Comparison of ENCODE assay signal across 1 cellular context in the genomic region with DNA sequence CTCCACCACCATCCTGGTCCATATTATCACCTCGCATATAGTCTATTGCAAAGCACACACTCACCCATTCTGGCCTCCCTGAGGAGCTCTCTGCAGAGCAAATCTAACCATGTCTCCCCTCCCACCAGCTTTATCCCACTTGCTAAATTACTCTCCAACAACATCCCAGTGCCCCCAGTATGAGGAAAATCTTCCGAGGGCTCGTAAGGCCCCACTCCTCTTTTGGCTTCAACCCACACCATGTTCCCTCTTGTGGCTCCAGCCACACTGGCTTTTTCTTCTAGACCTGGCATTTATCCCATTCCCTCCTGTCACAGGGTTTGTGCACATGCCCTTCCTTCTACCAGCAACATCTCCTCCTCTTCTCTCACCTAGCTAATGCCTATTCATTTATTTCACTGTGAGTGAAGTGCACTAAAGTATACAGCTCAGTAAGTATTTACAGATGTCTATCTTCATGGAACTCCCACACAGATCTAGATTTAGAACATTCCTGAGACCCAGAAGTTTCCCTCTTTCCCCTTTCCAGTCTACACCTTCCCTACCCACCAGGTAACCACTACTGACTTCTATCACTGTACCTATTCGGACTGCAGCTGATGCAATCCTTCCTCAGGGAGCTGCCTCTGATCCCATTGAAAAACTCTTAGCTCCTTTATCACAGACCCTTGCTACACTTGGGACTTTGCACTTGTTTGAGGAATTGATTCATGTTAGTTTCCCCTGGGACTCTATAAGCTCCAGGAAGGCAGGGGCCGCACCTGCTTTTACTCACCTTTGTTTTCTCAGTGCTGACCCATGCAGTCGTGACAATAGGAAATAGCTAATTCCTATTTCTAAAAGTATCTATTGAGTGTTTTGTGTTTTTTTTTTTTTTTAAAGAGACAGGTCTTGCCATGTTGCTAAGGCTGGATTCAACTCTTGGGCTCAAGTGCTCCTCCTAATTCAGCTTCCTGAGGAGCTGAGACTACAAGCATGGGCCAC.
TF ChIP-seq lines count a peak whose summit lies in the region.

No MANE protein-coding gene starts in this region.

TF ChIP-seq in HepG2, 621 proteins besides CTCF, POLR2A, EP300 and RAD21 (continued from another document and continues in another):
- TF ChIP-seq, protein P1, sequence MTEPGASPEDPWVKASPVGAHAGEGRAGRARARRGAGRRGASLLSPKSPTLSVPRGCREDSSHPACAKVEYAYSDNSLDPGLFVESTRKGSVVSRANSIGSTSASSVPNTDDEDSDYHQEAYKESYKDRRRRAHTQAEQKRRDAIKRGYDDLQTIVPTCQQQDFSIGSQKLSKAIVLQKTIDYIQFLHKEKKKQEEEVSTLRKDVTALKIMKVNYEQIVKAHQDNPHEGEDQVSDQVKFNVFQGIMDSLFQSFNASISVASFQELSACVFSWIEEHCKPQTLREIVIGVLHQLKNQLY (CRISPR knock-in tag; IDR thresholded peaks at IDR 0.05): 0 out of 2 replicates have a peak, but pooled peaks have one; percentile 41
- TF ChIP-seq NFIC (IDR thresholded peaks at IDR 0.05; ENCODE audit: low read length): peak; percentile 40; the same call in 1 of the 2 replicates
- TF ChIP-seq, protein P2, sequence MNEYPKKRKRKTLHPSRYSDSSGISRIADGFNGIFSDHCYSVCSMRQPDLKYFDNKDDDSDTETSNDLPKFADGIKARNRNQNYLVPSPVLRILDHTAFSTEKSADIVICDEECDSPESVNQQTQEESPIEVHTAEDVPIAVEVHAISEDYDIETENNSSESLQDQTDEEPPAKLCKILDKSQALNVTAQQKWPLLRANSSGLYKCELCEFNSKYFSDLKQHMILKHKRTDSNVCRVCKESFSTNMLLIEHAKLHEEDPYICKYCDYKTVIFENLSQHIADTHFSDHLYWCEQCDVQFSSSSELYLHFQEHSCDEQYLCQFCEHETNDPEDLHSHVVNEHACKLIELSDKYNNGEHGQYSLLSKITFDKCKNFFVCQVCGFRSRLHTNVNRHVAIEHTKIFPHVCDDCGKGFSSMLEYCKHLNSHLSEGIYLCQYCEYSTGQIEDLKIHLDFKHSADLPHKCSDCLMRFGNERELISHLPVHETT (CRISPR knock-in tag; conservative IDR thresholded peaks at IDR 0.05): no peak
- TF ChIP-seq, protein P3, sequence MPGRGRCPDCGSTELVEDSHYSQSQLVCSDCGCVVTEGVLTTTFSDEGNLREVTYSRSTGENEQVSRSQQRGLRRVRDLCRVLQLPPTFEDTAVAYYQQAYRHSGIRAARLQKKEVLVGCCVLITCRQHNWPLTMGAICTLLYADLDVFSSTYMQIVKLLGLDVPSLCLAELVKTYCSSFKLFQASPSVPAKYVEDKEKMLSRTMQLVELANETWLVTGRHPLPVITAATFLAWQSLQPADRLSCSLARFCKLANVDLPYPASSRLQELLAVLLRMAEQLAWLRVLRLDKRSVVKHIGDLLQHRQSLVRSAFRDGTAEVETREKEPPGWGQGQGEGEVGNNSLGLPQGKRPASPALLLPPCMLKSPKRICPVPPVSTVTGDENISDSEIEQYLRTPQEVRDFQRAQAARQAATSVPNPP (CRISPR knock-in tag; IDR thresholded peaks at IDR 0.05): 0 out of 2 replicates have a peak, but pooled peaks have one; percentile 44
- TF ChIP-seq, protein P4, sequence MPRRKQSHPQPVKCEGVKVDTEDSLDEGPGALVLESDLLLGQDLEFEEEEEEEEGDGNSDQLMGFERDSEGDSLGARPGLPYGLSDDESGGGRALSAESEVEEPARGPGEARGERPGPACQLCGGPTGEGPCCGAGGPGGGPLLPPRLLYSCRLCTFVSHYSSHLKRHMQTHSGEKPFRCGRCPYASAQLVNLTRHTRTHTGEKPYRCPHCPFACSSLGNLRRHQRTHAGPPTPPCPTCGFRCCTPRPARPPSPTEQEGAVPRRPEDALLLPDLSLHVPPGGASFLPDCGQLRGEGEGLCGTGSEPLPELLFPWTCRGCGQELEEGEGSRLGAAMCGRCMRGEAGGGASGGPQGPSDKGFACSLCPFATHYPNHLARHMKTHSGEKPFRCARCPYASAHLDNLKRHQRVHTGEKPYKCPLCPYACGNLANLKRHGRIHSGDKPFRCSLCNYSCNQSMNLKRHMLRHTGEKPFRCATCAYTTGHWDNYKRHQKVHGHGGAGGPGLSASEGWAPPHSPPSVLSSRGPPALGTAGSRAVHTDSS (CRISPR knock-in tag; conservative IDR thresholded peaks at IDR 0.05): no peak
- no peak for TF ChIP-seq ARHGAP35 (CRISPR knock-in tag; IDR thresholded peaks at IDR 0.05; ENCODE audit: borderline replicate concordance)
- TF ChIP-seq SCMH1 (CRISPR knock-in tag; IDR thresholded peaks at IDR 0.05; ENCODE audit: borderline replicate concordance): no peak
- TF ChIP-seq TAF1 (CRISPR knock-in tag; IDR thresholded peaks at IDR 0.05): no peak
- no peak for TF ChIP-seq ZNF546 (CRISPR knock-in tag; conservative IDR thresholded peaks at IDR 0.05)
- no peak for TF ChIP-seq CREB1 (IDR thresholded peaks at IDR 0.05)
- peak; percentile 83 for TF ChIP-seq CREB1 (CRISPR knock-in tag; IDR thresholded peaks at IDR 0.05)
- peak; percentile 41; the same call in 1 of the 2 replicates for TF ChIP-seq ERF (CRISPR knock-in tag; IDR thresholded peaks at IDR 0.05)
- TF ChIP-seq ATF7 (IDR thresholded peaks at IDR 0.05): 0 out of 2 replicates have a peak, but pooled peaks have one; percentile 29
- TF ChIP-seq ATF7 (CRISPR knock-in tag; IDR thresholded peaks at IDR 0.05): no peak
- no peak for TF ChIP-seq MLLT10 (CRISPR knock-in tag; IDR thresholded peaks at IDR 0.05)
- TF ChIP-seq KDM4B (CRISPR knock-in tag; IDR thresholded peaks at IDR 0.05): no peak; the same call in 1 of the 2 replicates
- TF ChIP-seq ZNF703 (CRISPR knock-in tag; IDR thresholded peaks at IDR 0.05; ENCODE audit: borderline replicate concordance): no peak
- no peak for TF ChIP-seq MED13 (CRISPR knock-in tag; IDR thresholded peaks at IDR 0.05)
- TF ChIP-seq ZNF83 (CRISPR knock-in tag; IDR thresholded peaks at IDR 0.05; ENCODE audit: borderline replicate concordance): no peak
- no peak for TF ChIP-seq MYNN (CRISPR knock-in tag; IDR thresholded peaks at IDR 0.05; ENCODE audit: low read depth)
- no peak for TF ChIP-seq NRL (CRISPR knock-in tag; IDR thresholded peaks at IDR 0.05; ENCODE audit: borderline replicate concordance)
- TF ChIP-seq, protein P5, sequence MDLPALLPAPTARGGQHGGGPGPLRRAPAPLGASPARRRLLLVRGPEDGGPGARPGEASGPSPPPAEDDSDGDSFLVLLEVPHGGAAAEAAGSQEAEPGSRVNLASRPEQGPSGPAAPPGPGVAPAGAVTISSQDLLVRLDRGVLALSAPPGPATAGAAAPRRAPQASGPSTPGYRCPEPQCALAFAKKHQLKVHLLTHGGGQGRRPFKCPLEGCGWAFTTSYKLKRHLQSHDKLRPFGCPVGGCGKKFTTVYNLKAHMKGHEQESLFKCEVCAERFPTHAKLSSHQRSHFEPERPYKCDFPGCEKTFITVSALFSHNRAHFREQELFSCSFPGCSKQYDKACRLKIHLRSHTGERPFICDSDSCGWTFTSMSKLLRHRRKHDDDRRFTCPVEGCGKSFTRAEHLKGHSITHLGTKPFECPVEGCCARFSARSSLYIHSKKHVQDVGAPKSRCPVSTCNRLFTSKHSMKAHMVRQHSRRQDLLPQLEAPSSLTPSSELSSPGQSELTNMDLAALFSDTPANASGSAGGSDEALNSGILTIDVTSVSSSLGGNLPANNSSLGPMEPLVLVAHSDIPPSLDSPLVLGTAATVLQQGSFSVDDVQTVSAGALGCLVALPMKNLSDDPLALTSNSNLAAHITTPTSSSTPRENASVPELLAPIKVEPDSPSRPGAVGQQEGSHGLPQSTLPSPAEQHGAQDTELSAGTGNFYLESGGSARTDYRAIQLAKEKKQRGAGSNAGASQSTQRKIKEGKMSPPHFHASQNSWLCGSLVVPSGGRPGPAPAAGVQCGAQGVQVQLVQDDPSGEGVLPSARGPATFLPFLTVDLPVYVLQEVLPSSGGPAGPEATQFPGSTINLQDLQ (CRISPR knock-in tag; IDR thresholded peaks at IDR 0.05): no peak
- no peak for TF ChIP-seq ZNF224 (CRISPR knock-in tag; IDR thresholded peaks at IDR 0.05)
- peak; percentile 71; the same call in 1 of the 2 replicates for TF ChIP-seq TOPORS (CRISPR knock-in tag; IDR thresholded peaks at IDR 0.05)
- no peak for TF ChIP-seq FLYWCH1 (CRISPR knock-in tag; IDR thresholded peaks at IDR 0.05)
- TF ChIP-seq, protein P6, sequence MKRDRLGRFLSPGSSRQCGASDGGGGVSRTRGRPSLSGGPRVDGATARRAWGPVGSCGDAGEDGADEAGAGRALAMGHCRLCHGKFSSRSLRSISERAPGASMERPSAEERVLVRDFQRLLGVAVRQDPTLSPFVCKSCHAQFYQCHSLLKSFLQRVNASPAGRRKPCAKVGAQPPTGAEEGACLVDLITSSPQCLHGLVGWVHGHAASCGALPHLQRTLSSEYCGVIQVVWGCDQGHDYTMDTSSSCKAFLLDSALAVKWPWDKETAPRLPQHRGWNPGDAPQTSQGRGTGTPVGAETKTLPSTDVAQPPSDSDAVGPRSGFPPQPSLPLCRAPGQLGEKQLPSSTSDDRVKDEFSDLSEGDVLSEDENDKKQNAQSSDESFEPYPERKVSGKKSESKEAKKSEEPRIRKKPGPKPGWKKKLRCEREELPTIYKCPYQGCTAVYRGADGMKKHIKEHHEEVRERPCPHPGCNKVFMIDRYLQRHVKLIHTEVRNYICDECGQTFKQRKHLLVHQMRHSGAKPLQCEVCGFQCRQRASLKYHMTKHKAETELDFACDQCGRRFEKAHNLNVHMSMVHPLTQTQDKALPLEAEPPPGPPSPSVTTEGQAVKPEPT (CRISPR knock-in tag; IDR thresholded peaks at IDR 0.05; ENCODE audit: low read depth): peak; percentile 56; the same call in 1 of the 2 replicates
- TF ChIP-seq NONO (IDR thresholded peaks at IDR 0.05): no peak
- peak; percentile 88 for TF ChIP-seq NONO (CRISPR knock-in tag; conservative IDR thresholded peaks at IDR 0.05)
- no peak for TF ChIP-seq ZNF850 (CRISPR knock-in tag; conservative IDR thresholded peaks at IDR 0.05)
- no peak for TF ChIP-seq ZFP90 (CRISPR knock-in tag; IDR thresholded peaks at IDR 0.05; ENCODE audit: borderline replicate concordance)
- peak; percentile 44; the same call in 1 of the 2 replicates for TF ChIP-seq ZNF564 (CRISPR knock-in tag; IDR thresholded peaks at IDR 0.05)
- no peak for TF ChIP-seq ATF7-NPFF (CRISPR knock-in tag; IDR thresholded peaks at IDR 0.05; ENCODE audit: low read depth)
- peak in 1 of 2 experiments; percentile 81; a peak in 2 of 4 replicates for TF ChIP-seq KLF16 (CRISPR knock-in tag; IDR thresholded peaks at IDR 0.05)
- TF ChIP-seq RFX5 (IDR thresholded peaks at IDR 0.05; ENCODE audit: low read depth, low read length): no peak
- peak; percentile 90 for TF ChIP-seq HDAC2 (CRISPR knock-in tag; IDR thresholded peaks at IDR 0.05)
- no peak for TF ChIP-seq SYNCRIP (IDR thresholded peaks at IDR 0.05; ENCODE audit: insufficient read depth, low read depth, low read length)
- peak; percentile 88; the same call in 1 of the 2 replicates for TF ChIP-seq ZNF556 (CRISPR knock-in tag; IDR thresholded peaks at IDR 0.05; ENCODE audit: borderline replicate concordance)
- TF ChIP-seq, protein P7, sequence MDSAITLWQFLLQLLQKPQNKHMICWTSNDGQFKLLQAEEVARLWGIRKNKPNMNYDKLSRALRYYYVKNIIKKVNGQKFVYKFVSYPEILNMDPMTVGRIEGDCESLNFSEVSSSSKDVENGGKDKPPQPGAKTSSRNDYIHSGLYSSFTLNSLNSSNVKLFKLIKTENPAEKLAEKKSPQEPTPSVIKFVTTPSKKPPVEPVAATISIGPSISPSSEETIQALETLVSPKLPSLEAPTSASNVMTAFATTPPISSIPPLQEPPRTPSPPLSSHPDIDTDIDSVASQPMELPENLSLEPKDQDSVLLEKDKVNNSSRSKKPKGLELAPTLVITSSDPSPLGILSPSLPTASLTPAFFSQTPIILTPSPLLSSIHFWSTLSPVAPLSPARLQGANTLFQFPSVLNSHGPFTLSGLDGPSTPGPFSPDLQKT (CRISPR knock-in tag; IDR thresholded peaks at IDR 0.05; ENCODE audit: borderline replicate concordance): no peak
- no peak for TF ChIP-seq ARNT (IDR thresholded peaks at IDR 0.05)
- TF ChIP-seq MXI1 (IDR thresholded peaks at IDR 0.05; ENCODE audit: borderline replicate concordance, low read depth, low read length): peak; percentile 18; the same call in 1 of the 3 replicates
- no peak for TF ChIP-seq HOXD1 (CRISPR knock-in tag; IDR thresholded peaks at IDR 0.05)
- peak; percentile 80 for TF ChIP-seq NCOR1 (IDR thresholded peaks at IDR 0.05; ENCODE audit: borderline replicate concordance, low read length)
- TF ChIP-seq, protein P8, sequence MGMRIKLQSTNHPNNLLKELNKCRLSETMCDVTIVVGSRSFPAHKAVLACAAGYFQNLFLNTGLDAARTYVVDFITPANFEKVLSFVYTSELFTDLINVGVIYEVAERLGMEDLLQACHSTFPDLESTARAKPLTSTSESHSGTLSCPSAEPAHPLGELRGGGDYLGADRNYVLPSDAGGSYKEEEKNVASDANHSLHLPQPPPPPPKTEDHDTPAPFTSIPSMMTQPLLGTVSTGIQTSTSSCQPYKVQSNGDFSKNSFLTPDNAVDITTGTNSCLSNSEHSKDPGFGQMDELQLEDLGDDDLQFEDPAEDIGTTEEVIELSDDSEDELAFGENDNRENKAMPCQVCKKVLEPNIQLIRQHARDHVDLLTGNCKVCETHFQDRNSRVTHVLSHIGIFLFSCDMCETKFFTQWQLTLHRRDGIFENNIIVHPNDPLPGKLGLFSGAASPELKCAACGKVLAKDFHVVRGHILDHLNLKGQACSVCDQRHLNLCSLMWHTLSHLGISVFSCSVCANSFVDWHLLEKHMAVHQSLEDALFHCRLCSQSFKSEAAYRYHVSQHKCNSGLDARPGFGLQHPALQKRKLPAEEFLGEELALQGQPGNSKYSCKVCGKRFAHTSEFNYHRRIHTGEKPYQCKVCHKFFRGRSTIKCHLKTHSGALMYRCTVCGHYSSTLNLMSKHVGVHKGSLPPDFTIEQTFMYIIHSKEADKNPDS (CRISPR knock-in tag; IDR thresholded peaks at IDR 0.05): 0 out of 2 replicates have a peak, but pooled peaks have one; percentile 44
- peak in 1 of 2 experiments; percentile 27; a peak in 1 of 4 replicates for TF ChIP-seq NR2F1 (CRISPR knock-in tag; IDR thresholded peaks at IDR 0.05)
- no peak for TF ChIP-seq ZNF530 (CRISPR knock-in tag; IDR thresholded peaks at IDR 0.05; ENCODE audit: low read depth)
- peak; percentile 71 for TF ChIP-seq NR2F6 (IDR thresholded peaks at IDR 0.05)
- peak; percentile 71 for TF ChIP-seq NR2F6 (CRISPR knock-in tag; IDR thresholded peaks at IDR 0.05)
- no peak for TF ChIP-seq ZNF878 (CRISPR knock-in tag; IDR thresholded peaks at IDR 0.05)
- TF ChIP-seq, protein P9, sequence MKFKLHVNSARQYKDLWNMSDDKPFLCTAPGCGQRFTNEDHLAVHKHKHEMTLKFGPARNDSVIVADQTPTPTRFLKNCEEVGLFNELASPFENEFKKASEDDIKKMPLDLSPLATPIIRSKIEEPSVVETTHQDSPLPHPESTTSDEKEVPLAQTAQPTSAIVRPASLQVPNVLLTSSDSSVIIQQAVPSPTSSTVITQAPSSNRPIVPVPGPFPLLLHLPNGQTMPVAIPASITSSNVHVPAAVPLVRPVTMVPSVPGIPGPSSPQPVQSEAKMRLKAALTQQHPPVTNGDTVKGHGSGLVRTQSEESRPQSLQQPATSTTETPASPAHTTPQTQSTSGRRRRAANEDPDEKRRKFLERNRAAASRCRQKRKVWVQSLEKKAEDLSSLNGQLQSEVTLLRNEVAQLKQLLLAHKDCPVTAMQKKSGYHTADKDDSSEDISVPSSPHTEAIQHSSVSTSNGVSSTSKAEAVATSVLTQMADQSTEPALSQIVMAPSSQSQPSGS (CRISPR knock-in tag; IDR thresholded peaks at IDR 0.05): peak; percentile 83
- 0 out of 2 replicates have a peak, but pooled peaks have one; percentile 22 for TF ChIP-seq ZBTB21 (CRISPR knock-in tag; IDR thresholded peaks at IDR 0.05)
- TF ChIP-seq NPAS2 (CRISPR knock-in tag; IDR thresholded peaks at IDR 0.05; ENCODE audit: borderline replicate concordance): no peak
